ENCODE assay signal across 10 cellular contexts in genomic region chr3:73448761-73449290, GRCh38.
A peak's percentile ranks its signal among the peaks of the same experiment; 100 is the strongest.
DNase-seq lines count a peak whose midpoint lies in the region; ATAC-seq and TF ChIP-seq lines count a peak whose summit lies in the region.
"Had no signal": no experiment of that assay in that cellular context is flagged by ENCODE, and none has a peak within 500 bp of the region (broad histone marks: within the 10 kb centered on the region; RNA-seq: fewer than 3 reads in every experiment).

No MANE protein-coding gene starts in this region.

- H2BK15ac ChIP-seq in H9 (ENCODE audit: low read depth, low read length): no peak overlapping the region

- no peak overlapping the region for H3K4me3 ChIP-seq in BLaER1 treated with 17β-estradiol and CSF1 and Interleukin-3, amounts not matched to agents 10 nM and 100 nM
- H3K4me3 ChIP-seq: adrenal gland had no signal

- H4K5ac ChIP-seq in H9 (ENCODE audit: insufficient read length, low read depth, low read length): no peak overlapping the region

- ATAC-seq in GM19328 (IDR thresholded peaks at IDR 0.05; ENCODE audit: unreplicated experiment): peak; percentile 81
- ATAC-seq in HG02885 (IDR thresholded peaks at IDR 0.05; ENCODE audit: poor library complexity, unreplicated experiment): peak; percentile 87
- no peak for ATAC-seq in activated CD8-positive, alpha-beta memory T cell treated with anti-CD3 and anti-CD28 coated beads, Interleukin-2, amount 10 ng/mL, durations not matched to agents 7 days and 5 days

- H3K4ac ChIP-seq in H9 (ENCODE audit: low read depth, low read length): no peak overlapping the region

- H3K9me3 Mint-ChIP-seq in activated CD8-positive, alpha-beta memory T cell treated with anti-CD3 and anti-CD28 coated beads, Interleukin-2, amount 10 ng/mL, durations not matched to agents 7 days and 5 days (ENCODE audit: low read depth): no peaks in the 10 kb centered on the region
- H3K9me3 Mint-ChIP-seq in CD14-positive monocyte (no peaks in the 10 kb centered on the region), H9 (no peaks in the 10 kb centered on the region)

- no peak overlapping the region for H3K56ac ChIP-seq in H9 (ENCODE audit: insufficient read length, low read depth, low read length)

- H2BK20ac ChIP-seq in H9 (ENCODE audit: low read depth, low read length, poor library complexity, severe bottlenecking): no peak overlapping the region

- no peaks in the 10 kb centered on the region for H3K27me3 Mint-ChIP-seq in activated CD8-positive, alpha-beta memory T cell treated with anti-CD3 and anti-CD28 coated beads, Interleukin-2, amount 10 ng/mL, durations not matched to agents 7 days and 5 days
- peaks cover 3 to 6% (median 4%) of the 10 kb centered on the region in 3 donors for H3K27me3 Mint-ChIP-seq in CD14-positive monocyte (ENCODE audit: low read depth in 3 of 3)
- H3K27me3 Mint-ChIP-seq in H9 (ENCODE audit: low read depth): no peaks in the 10 kb centered on the region

- no peaks in the 10 kb centered on the region for H3K27me3 ChIP-seq in BLaER1 treated with 17β-estradiol and CSF1 and Interleukin-3, amounts not matched to agents 10 nM and 100 nM
- H3K27me3 ChIP-seq in H9 (ENCODE audit: insufficient read depth, low read length): no peaks in the 10 kb centered on the region
- H3K27me3 ChIP-seq: adrenal gland had no signal

- H2BK12ac ChIP-seq in H9 (ENCODE audit: insufficient read length, low read depth, low read length): no peak overlapping the region

- no peak overlapping the region for H2BK5ac ChIP-seq in H9 (ENCODE audit: insufficient read length, low read length)

- H3K23ac ChIP-seq in H9 (ENCODE audit: insufficient read length, low read depth, low read length): no peak overlapping the region

- intact Hi-C loops in CD14-positive monocyte (cut with micrococcal nuclease): no loop called here

- CTCF ChIA-PET in activated CD8-positive, alpha-beta memory T cell treated with anti-CD3 and anti-CD28 coated beads, Interleukin-2, amount 10 ng/mL, durations not matched to agents 7 days and 5 days (lab: Charles Lee): no interaction called here

- no peak overlapping the region; the same call in 1 of the 2 replicates for H3K14ac ChIP-seq in H9 (ENCODE audit: insufficient read depth, low read length)

- H3K27ac Mint-ChIP-seq in activated CD8-positive, alpha-beta memory T cell treated with anti-CD3 and anti-CD28 coated beads, Interleukin-2, amount 10 ng/mL, durations not matched to agents 7 days and 5 days: no peak overlapping the region
- H3K27ac Mint-ChIP-seq in CD14-positive monocyte (no peak overlapping the region), H9 (no peak overlapping the region)

- H3K79me1 ChIP-seq in H9 (ENCODE audit: insufficient read depth, low read depth, low read length, poor library complexity, severe bottlenecking): no peaks in the 10 kb centered on the region

- no peaks in the 10 kb centered on the region for H3K4me1 Mint-ChIP-seq in activated CD8-positive, alpha-beta memory T cell treated with anti-CD3 and anti-CD28 coated beads, Interleukin-2, amount 10 ng/mL, durations not matched to agents 7 days and 5 days
- peaks cover 5% of the 10 kb centered on the region for H3K4me1 Mint-ChIP-seq in CD14-positive monocyte
- H3K4me1 Mint-ChIP-seq in H9: peaks cover 14 to 17% of the 10 kb centered on the region in 2 experiments

- H3K18ac ChIP-seq in H9 (ENCODE audit: insufficient read length, low read depth, low read length): no peak overlapping the region

- H3K4me2 ChIP-seq in BLaER1 treated with 17β-estradiol and CSF1 and Interleukin-3, amounts not matched to agents 10 nM and 100 nM: peak overlapping the region; percentile 46 to 78 (median 66)
- H3K4me2 ChIP-seq in H9 (ENCODE audit: insufficient read depth, insufficient read length, low read length): no peak overlapping the region

- H3K4me3 Mint-ChIP-seq in activated CD8-positive, alpha-beta memory T cell treated with anti-CD3 and anti-CD28 coated beads, Interleukin-2, amount 10 ng/mL, durations not matched to agents 7 days and 5 days: no peak overlapping the region
- H3K4me3 Mint-ChIP-seq in CD14-positive monocyte: no peak overlapping the region
- no peak overlapping the region for H3K4me3 Mint-ChIP-seq in H9

- H3K9me3 ChIP-seq in BLaER1 treated with 17β-estradiol and CSF1 and Interleukin-3, amounts not matched to agents 10 nM and 100 nM (replicated peaks in 1 of 11): no peaks in the 10 kb centered on the region
- no peaks in the 10 kb centered on the region for H3K9me3 ChIP-seq in H9 (ENCODE audit: control insufficient read depth, low read depth, low read length)
- H3K9me3 ChIP-seq: adrenal gland had no signal

- H2AFZ ChIP-seq in H9 (ENCODE audit: low read length): no peak overlapping the region

- DNase-seq in NAMALWA (ENCODE audit: low spot score) (peak; percentile 12), CD14-positive monocyte (ENCODE audit: low spot score) (no peak), H9 (no peak), NCI-H1694 (lab: John Stamatoyannopoulos, UW) (no peak)
- DNase-seq in activated CD8-positive, alpha-beta memory T cell treated with anti-CD3 and anti-CD28 coated beads, Interleukin-2, amount 10 ng/mL, durations not matched to agents 7 days and 5 days: no peak
- DNase-seq: adrenal gland, NCI-H187 had no signal

- H3K23me2 ChIP-seq in H9 (ENCODE audit: insufficient read length, low read depth, low read length, poor library complexity, severe bottlenecking): no peaks in the 10 kb centered on the region

- H2BK120ac ChIP-seq in H9 (ENCODE audit: low read depth, low read length, poor library complexity, severe bottlenecking): no peak overlapping the region

- no peaks in the 10 kb centered on the region for H3K36me3 ChIP-seq in BLaER1 treated with 17β-estradiol and CSF1 and Interleukin-3, amounts not matched to agents 10 nM and 100 nM
- H3K36me3 ChIP-seq: adrenal gland had no signal

- no peak overlapping the region for H4K91ac ChIP-seq in H9 (ENCODE audit: insufficient read length, low read depth, low read length)

- no peak overlapping the region for H2AK5ac ChIP-seq in H9 (ENCODE audit: insufficient read length, low read length)

- no peaks in the 10 kb centered on the region for H4K20me1 ChIP-seq in BLaER1 treated with 17β-estradiol and CSF1 and Interleukin-3, amounts not matched to agents 10 nM and 100 nM
- H4K20me1 ChIP-seq in H9 (ENCODE audit: control insufficient read depth, insufficient read depth, insufficient read length): no peaks in the 10 kb centered on the region

- peak overlapping the region in 9 of 11 experiments; percentile 27 to 61 (median 41); a peak in 14 of 22 replicates for H3K27ac ChIP-seq in BLaER1 treated with 17β-estradiol and CSF1 and Interleukin-3, amounts not matched to agents 10 nM and 100 nM
- H3K27ac ChIP-seq in H9 (ENCODE audit: insufficient read length, low read depth, low read length): no peak overlapping the region
- H3K27ac ChIP-seq: adrenal gland had no signal

- H3K4me1 ChIP-seq in BLaER1 treated with 17β-estradiol and CSF1 and Interleukin-3, amounts not matched to agents 10 nM and 100 nM: peaks cover 33 to 55% (median 50%) of the 10 kb centered on the region in 10 experiments
- peaks cover 10% of the 10 kb centered on the region; the same call in 1 of the 2 replicates for H3K4me1 ChIP-seq in H9 (ENCODE audit: insufficient read depth, low read length)

- H4K8ac ChIP-seq in H9 (replicated peaks; ENCODE audit: insufficient read length, low read depth, low read length): no peak overlapping the region

- H3T11ph ChIP-seq in H9 (ENCODE audit: low read length): no peak overlapping the region

- WGBS in H9 (ENCODE audit: extremely low coverage, insufficient read length, low lambda C conversion rate): no CpG with 5 or more reads among the region's 4 CpGs

- H3K36me3 Mint-ChIP-seq in activated CD8-positive, alpha-beta memory T cell treated with anti-CD3 and anti-CD28 coated beads, Interleukin-2, amount 10 ng/mL, durations not matched to agents 7 days and 5 days: no peaks in the 10 kb centered on the region
- H3K36me3 Mint-ChIP-seq in CD14-positive monocyte (no peaks in the 10 kb centered on the region), H9 (ENCODE audit: insufficient read depth in 1 of 3, low read depth in 3 of 3) (no peaks in the 10 kb centered on the region)

- peak overlapping the region in 4 of 11 experiments; percentile 2 to 19 (median 4); a peak in 2 of 22 replicates for H3K9ac ChIP-seq in BLaER1 treated with 17β-estradiol and CSF1 and Interleukin-3, amounts not matched to agents 10 nM and 100 nM
- no peak overlapping the region for H3K9ac ChIP-seq in H9 (ENCODE audit: extremely low read depth, insufficient read length, low read length)

- no peaks in the 10 kb centered on the region for H3K79me2 ChIP-seq in H9 (ENCODE audit: insufficient read depth, low read length)

- TF ChIP-seq CTCF in CD14-positive monocyte (IDR thresholded peaks at IDR 0.05): no peak
- no peak for TF ChIP-seq CTCF in H9 (conservative IDR thresholded peaks at IDR 0.05)
